Comparison of ENCODE assay signal across 19 cellular contexts in the genomic region with DNA sequence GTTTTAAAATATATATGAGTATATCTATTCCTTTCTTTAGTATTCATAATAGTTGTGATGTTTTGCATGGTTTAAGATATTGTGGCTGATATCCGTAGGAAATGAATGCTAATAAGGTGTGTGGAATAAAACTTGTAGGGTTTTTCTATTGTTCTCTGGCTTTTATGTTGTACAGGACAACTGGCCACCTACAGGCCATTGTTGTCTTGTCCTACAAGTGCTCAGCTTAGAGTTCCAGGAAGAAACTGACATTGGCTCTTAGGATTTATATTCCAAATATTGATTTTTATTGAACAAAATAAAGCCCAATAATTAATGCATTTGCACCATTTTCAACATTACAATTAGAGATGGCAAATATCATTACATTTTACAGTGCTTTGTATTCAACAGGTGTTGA.
"Had no signal": no experiment of that assay in that cellular context is flagged by ENCODE, and none has a peak within 500 bp of the region (broad histone marks: within the 10 kb centered on the region; RNA-seq: fewer than 3 reads in every experiment).

No MANE protein-coding gene starts in this region.

- H3K4me1 ChIP-seq: colonic mucosa, gastrocnemius medialis, left ventricle myocardium inferior, lower lobe of right lung, pancreas had no signal

- H3K27me3 ChIP-seq: colonic mucosa, gastrocnemius medialis, hepatocyte, pancreas had no signal

- H3K79me2 ChIP-seq: hepatocyte had no signal

- H3K9me3 ChIP-seq: colonic mucosa, gastrocnemius medialis, pancreas had no signal

- H2AFZ ChIP-seq: hepatocyte had no signal

- H3K4me3 Mint-ChIP-seq: memory B cell, mesothelial cell of epicardium, natural killer cell had no signal

- H3K27me3 Mint-ChIP-seq: memory B cell, progenitor cell of endocrine pancreas had no signal

- H3K4me1 Mint-ChIP-seq: memory B cell, mesothelial cell of epicardium, natural killer cell had no signal

- H3K36me3 ChIP-seq: colonic mucosa, gastrocnemius medialis, left ventricle myocardium inferior, lower lobe of right lung, pancreas had no signal

- H3K4me2 ChIP-seq: hepatocyte had no signal

- H3K27ac ChIP-seq: colonic mucosa, gastrocnemius medialis, hepatocyte, left ventricle myocardium inferior, lower lobe of right lung, pancreas had no signal

- ATAC-seq: gastrocnemius medialis, left cardiac atrium, lower lobe of right lung, natural killer cell, pancreas, right cardiac atrium had no signal

- H3K4me3 ChIP-seq: colonic mucosa, gastrocnemius medialis, hepatocyte, left ventricle myocardium inferior, lower lobe of right lung, pancreas had no signal

- H3K36me3 Mint-ChIP-seq: natural killer cell had no signal

- DNase-seq: colonic mucosa; dermis blood vessel endothelial cell; gastrocnemius medialis; kidney; left cardiac atrium; left ventricle myocardium inferior; lower lobe of right lung; natural killer cell; occipital lobe; pancreas; right cardiac atrium; small intestine; stimulated activated CD4-positive, alpha-beta T cell treated with anti-CD3 and anti-CD28 coated beads, Interleukin-2, amount 100 ng/mL, for 48 hours; stimulated activated naive CD4-positive, alpha-beta T cell treated with Interleukin-2 at 50 U/mL for 16 hours; trophoblast cell had no signal

- H3K27ac Mint-ChIP-seq: memory B cell, mesothelial cell of epicardium, natural killer cell, progenitor cell of endocrine pancreas had no signal
